11 cellular contexts compared by ENCODE assay signal in the genomic region with DNA sequence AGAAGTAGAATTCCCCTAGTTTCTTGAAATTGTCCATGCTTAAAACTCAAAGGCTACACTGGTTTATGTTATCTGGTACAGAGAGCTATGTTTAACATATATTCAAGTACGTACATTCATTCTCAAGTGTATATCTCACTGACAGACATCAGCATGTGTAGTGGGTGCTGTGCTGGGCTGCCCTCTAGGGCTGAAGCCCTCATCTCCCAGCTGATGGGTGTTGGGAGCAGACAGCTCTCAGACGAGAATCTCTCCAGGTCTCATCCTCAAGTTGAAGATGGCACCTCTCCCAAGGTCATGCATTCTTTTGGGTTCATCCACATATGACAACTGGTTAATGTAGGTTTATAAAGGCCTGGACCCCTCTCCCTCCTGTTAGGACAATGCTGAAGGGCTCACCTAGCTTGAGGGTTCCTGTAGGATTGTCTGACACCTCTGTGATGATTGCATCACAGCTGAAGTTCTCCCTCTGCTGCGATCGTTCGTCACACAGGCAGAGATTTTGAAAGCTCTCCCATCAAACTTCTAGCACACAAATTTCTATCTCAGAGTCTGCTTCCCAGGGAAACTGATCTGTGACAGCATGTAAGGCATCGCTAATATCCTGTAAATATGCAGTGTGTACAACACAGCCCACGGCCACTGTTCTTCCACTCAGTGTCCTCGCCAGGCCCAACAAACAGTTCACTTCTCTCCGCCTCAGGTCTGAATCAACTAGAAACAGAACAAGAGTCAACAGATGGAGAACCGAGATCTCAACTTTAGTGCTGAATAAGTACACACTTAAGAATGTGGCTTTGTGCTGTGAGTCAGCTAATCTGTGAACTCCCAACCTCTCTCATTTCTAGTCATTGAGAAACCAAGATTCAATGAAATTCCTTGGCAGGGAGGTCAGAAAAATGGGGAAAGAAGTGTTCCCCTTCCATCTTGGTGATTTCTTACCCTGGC. TPM values are rescaled to one million over a fixed set of nuclear protein-coding genes. Genes with fewer than 3 reads are reported as not detected.
DNase-seq lines count a peak whose midpoint lies in the region; ATAC-seq and TF ChIP-seq lines count a peak whose summit lies in the region.
"Had no signal": no experiment of that assay in that cellular context is flagged by ENCODE, and none has a peak within 500 bp of the region (broad histone marks: within the 10 kb centered on the region; RNA-seq: fewer than 3 reads in every experiment).

No MANE protein-coding gene starts in this region.

- H2AFZ ChIP-seq in HCT116 (ENCODE audit: low read depth, low read length, poor library complexity, severe bottlenecking) = no peak overlapping the region

- CTCF ChIA-PET in AG04450 (lab: Charles Lee) (interaction anchor here (0.6 to 11.4 kb wide), 5 partner anchors 66 to 662 kb away, joined by 3 to 239 read pairs (median 3); no protein-coding TSS in a partner anchor), HCT116 (lab: Charles Lee) (no interaction called here), WTC11 (lab: Charles Lee) (no interaction called here)

- H3K9me3 Mint-ChIP-seq in WTC11 = peaks cover 21% of the 10 kb centered on the region

- H3K4me1 Mint-ChIP-seq in WTC11 = peaks cover 2% of the 10 kb centered on the region; the same call in 1 of the 2 replicates

- H3K9me3 ChIP-seq in AG04450 (ENCODE audit: control insufficient read depth, insufficient read depth, low read length) (no peaks in the 10 kb centered on the region), HCT116 (ENCODE audit: control insufficient read depth in 1 of 2, insufficient read depth in 1 of 2, low read depth in 1 of 2, low read length in 2 of 2) (no peaks in the 10 kb centered on the region; a peak in 1 of 4 replicates)

- DNase-seq in AG04450 (ENCODE audit: low read depth, low spot score) = peak; percentile 81
- DNase-seq in HCT116 (ENCODE audit: low read depth, low spot score) = no peak
- no peak for DNase-seq in WTC11 (ENCODE audit: low spot score)
- peak; percentile 68 for DNase-seq in hepatic stellate cell (ENCODE audit: low spot score)
- no peak for DNase-seq in mucosa of gallbladder (ENCODE audit: low spot score)
- no peak for DNase-seq in SKM-1 treated with dmso at 0.1 percent for 144 hours (lab: John Stamatoyannopoulos, UW; ENCODE audit: unreplicated experiment)
- DNase-seq: central memory CD4-positive, alpha-beta T cell; DND-41; MM.1S had no signal

- no peak overlapping the region for H3K4me3 ChIP-seq in AG04450 (ENCODE audit: low read depth, low read length)
- no peak overlapping the region for H3K4me3 ChIP-seq in HCT116 (replicated peaks in 1 of 2; ENCODE audit: low read depth in 1 of 2, low read length in 2 of 2)

- 0 out of 2 replicates have a peak overlapping the region, but pooled peaks have one; percentile 69 for H3K27ac Mint-ChIP-seq in WTC11

- H3K4me3 Mint-ChIP-seq in WTC11 = no peak overlapping the region

- no peaks in the 10 kb centered on the region for H3K27me3 Mint-ChIP-seq in WTC11 (ENCODE audit: low read depth)

- RAD21 ChIA-PET in HCT116 (lab: Charles Lee; ENCODE audit: low non-redundant PET in 1 of 2, low total read pairs in 2 of 2, uncharacterized antibody in 2 of 2, unreplicated experiment in 2 of 2) = no interaction called here

- ATAC-seq in HCT116 (peak; percentile 27; the same call in 1 of the 2 replicates), WTC11 (no peak), GM19397 (IDR thresholded peaks at IDR 0.05; ENCODE audit: unreplicated experiment) (no peak), HG02981 (IDR thresholded peaks at IDR 0.05; ENCODE audit: unreplicated experiment) (no peak)

- H3K9ac ChIP-seq in HCT116 (ENCODE audit: low read length) = no peak overlapping the region

- no peaks in the 10 kb centered on the region for H3K9me2 ChIP-seq in HCT116 (ENCODE audit: insufficient read depth)

- POLR2A ChIA-PET in AG04450 (lab: Yijun Ruan, JAX) = interaction anchor here (1.0 to 1.3 kb wide), 2 partner anchors 43 to 272 kb away, joined by 3 to 4 read pairs; a partner anchor contains a TSS
- POLR2A ChIA-PET in HCT116 (lab: Charles Lee) = no interaction called here
- POLR2A ChIA-PET in WTC11 (lab: Charles Lee) = no interaction called here

- intact Hi-C loops in HCT116 (cut with micrococcal nuclease) = no loop called here

- H3K27me3 ChIP-seq in AG04450 (ENCODE audit: control insufficient read depth, insufficient read depth, low read length) = no peaks in the 10 kb centered on the region
- no peaks in the 10 kb centered on the region for H3K27me3 ChIP-seq in HCT116 (ENCODE audit: insufficient read depth, low read length)

- TF ChIP-seq CTCF in AG04450 (IDR thresholded peaks at IDR 0.05; ENCODE audit: low read depth, low read length) (no peak), HCT116 (IDR thresholded peaks at IDR 0.05 in 2 of 3, conservative IDR thresholded peaks at IDR 0.05 in 1 of 3; ENCODE audit: borderline replicate concordance in 1 of 3, insufficient read depth in 1 of 3, low read depth in 2 of 3, low read length in 2 of 3) (no peak), WTC11 (IDR thresholded peaks at IDR 0.05) (no peak)

- no peak for TF ChIP-seq POLR2A in HCT116 (IDR thresholded peaks at IDR 0.05; ENCODE audit: borderline replicate concordance, extremely low read depth, insufficient read depth, insufficient read length)

- peaks cover 0 to 8% of the 10 kb centered on the region in 2 experiments; a peak in 1 of 4 replicates for H3K36me3 ChIP-seq in HCT116 (ENCODE audit: control insufficient read depth in 1 of 2, insufficient read depth in 2 of 2, low read length in 2 of 2)

- H3K79me2 ChIP-seq in HCT116 (ENCODE audit: insufficient read depth, low read length) = no peaks in the 10 kb centered on the region; the same call in 1 of the 2 replicates

- H3K36me3 Mint-ChIP-seq in WTC11 = peaks cover 55% of the 10 kb centered on the region

- H4K20me1 ChIP-seq in HCT116 (ENCODE audit: insufficient read depth) = peaks cover 6% of the 10 kb centered on the region; the same call in 1 of the 2 replicates

- no TSS peak for BruUV-seq in HCT116 (replicated peaks; lab: Mats Ljungman, UMichigan)

- H3K4me1 ChIP-seq in HCT116 (ENCODE audit: control insufficient read depth in 1 of 2, insufficient read depth in 2 of 2, low read length in 2 of 2) = peaks cover 0 to 12% of the 10 kb centered on the region in 2 experiments; a peak in 2 of 4 replicates

- no peak for TF ChIP-seq RAD21 in HCT116 (IDR thresholded peaks at IDR 0.05; ENCODE audit: low read depth)

- H3K4me2 ChIP-seq in HCT116 (ENCODE audit: low read length) = no peak overlapping the region

- H3K27ac ChIP-seq in AG04450 (ENCODE audit: low read depth, low read length) = peak overlapping the region; percentile 89
- no peak overlapping the region for H3K27ac ChIP-seq in HCT116 (ENCODE audit: low read depth, low read length)

TF ChIP-seq in HCT116, 20 proteins besides CTCF, POLR2A, EP300 and RAD21 (continues in another document):
- TF ChIP-seq YY1 (IDR thresholded peaks at IDR 0.05; ENCODE audit: extremely low read depth, insufficient replicate concordance, low read depth, low read length) = no peak
- no peak for TF ChIP-seq EZH2phosphoT487 (IDR thresholded peaks at IDR 0.05; ENCODE audit: borderline replicate concordance)
- no peak for TF ChIP-seq ZFX (IDR thresholded peaks at IDR 0.05)
- TF ChIP-seq EGR1 (IDR thresholded peaks at IDR 0.05; ENCODE audit: low read depth) = no peak
- TF ChIP-seq ELF1 (IDR thresholded peaks at IDR 0.05; ENCODE audit: borderline replicate concordance, low read depth) = no peak
- no peak for TF ChIP-seq EZH2 (IDR thresholded peaks at IDR 0.05)
- TF ChIP-seq ZNF274 (IDR thresholded peaks at IDR 0.05; ENCODE audit: low read depth, low read length) = no peak
- no peak for TF ChIP-seq TCF7L2 (IDR thresholded peaks at IDR 0.05; ENCODE audit: borderline replicate concordance, extremely low read depth, insufficient read depth, insufficient read length)
- TF ChIP-seq, protein P1, sequence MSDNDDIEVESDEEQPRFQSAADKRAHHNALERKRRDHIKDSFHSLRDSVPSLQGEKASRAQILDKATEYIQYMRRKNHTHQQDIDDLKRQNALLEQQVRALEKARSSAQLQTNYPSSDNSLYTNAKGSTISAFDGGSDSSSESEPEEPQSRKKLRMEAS (IDR thresholded peaks at IDR 0.05) = no peak
- TF ChIP-seq CBX3 (IDR thresholded peaks at IDR 0.05; ENCODE audit: low read depth) = no peak
- no peak for TF ChIP-seq POLR2AphosphoS5 (IDR thresholded peaks at IDR 0.05; ENCODE audit: low read depth, low read length)
- no peak for TF ChIP-seq SIN3A (IDR thresholded peaks at IDR 0.05; ENCODE audit: low read depth)
- no peak for TF ChIP-seq CEBPB (IDR thresholded peaks at IDR 0.05; ENCODE audit: low read depth)
- no peak for TF ChIP-seq SRF (IDR thresholded peaks at IDR 0.05; ENCODE audit: low read depth)
- no peak for TF ChIP-seq SP1 (IDR thresholded peaks at IDR 0.05; ENCODE audit: low read depth)

TF ChIP-seq in WTC11, 78 proteins besides CTCF, POLR2A, EP300 and RAD21 (continues in another document):
- TF ChIP-seq GRHL2 (CRISPR knock-in tag; IDR thresholded peaks at IDR 0.05; ENCODE audit: insufficient replicate concordance, severe bottlenecking) (no peak), NFYB (CRISPR knock-in tag; conservative IDR thresholded peaks at IDR 0.05; ENCODE audit: low read depth) (no peak), SP1 (CRISPR knock-in tag; conservative IDR thresholded peaks at IDR 0.05) (no peak), MYBL2 (CRISPR knock-in tag; IDR thresholded peaks at IDR 0.05) (no peak), ZBTB21 (CRISPR knock-in tag; IDR thresholded peaks at IDR 0.05; ENCODE audit: borderline replicate concordance) (no peak)
- TF ChIP-seq, protein P2, sequence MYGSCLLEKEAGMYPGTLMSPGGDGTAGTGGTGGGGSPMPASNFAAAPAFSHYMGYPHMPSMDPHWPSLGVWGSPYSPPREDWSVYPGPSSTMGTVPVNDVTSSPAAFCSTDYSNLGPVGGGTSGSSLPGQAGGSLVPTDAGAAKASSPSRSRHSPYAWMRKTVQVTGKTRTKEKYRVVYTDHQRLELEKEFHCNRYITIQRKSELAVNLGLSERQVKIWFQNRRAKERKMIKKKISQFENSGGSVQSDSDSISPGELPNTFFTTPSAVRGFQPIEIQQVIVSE (CRISPR knock-in tag; IDR thresholded peaks at IDR 0.05; ENCODE audit: borderline replicate concordance) = no peak
- TF ChIP-seq, protein P3, sequence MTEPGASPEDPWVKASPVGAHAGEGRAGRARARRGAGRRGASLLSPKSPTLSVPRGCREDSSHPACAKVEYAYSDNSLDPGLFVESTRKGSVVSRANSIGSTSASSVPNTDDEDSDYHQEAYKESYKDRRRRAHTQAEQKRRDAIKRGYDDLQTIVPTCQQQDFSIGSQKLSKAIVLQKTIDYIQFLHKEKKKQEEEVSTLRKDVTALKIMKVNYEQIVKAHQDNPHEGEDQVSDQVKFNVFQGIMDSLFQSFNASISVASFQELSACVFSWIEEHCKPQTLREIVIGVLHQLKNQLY (CRISPR knock-in tag; IDR thresholded peaks at IDR 0.05) = no peak

RNA-seq across cellular contexts. Expression of a gene that starts 43.2 kb away (rescaled TPM):
- polyA plus RNA-seq in AG04450 (2011; rRNA removed) = 16.4 and 21.2 TPM in 2 replicates
- polyA minus RNA-seq in AG04450 (2011; rRNA and poly(A)+ RNA removed) = 29.7 and 31.2 TPM in 2 replicates
- 53.5 TPM for total RNA-seq in HCT116 (2021; ENCODE audit: unreplicated experiment)
- polyA plus RNA-seq in HCT116 (2012) = 35.1 and 41.9 TPM in 2 replicates
- 58.8 to 68.5 TPM (median 66.3 TPM) in 3 replicates for total RNA-seq in WTC11 (2021)
- total RNA-seq in mucosa of gallbladder = 22.1 TPM

Comparison
In these comparisons a context has a peak if more than half of its experiments do, and no peak if none do; other contexts are left out.
1. DNase-seq: peak in AG04450 (single experiment) and hepatic stellate cell (single experiment); none in HCT116 (single experiment), WTC11 (single experiment), mucosa of gallbladder (single experiment) and SKM-1 treated with dmso at 0.1 percent for 144 hours (single experiment).